ENCODE assay signal across 11 cellular contexts in genomic region chr2:159091381-159091780, GRCh38.
DNase-seq lines count a peak whose midpoint lies in the region; ATAC-seq, FAIRE-seq and TF ChIP-seq lines count a peak whose summit lies in the region.
"Had no signal": no experiment of that assay in that cellular context is flagged by ENCODE, and none has a peak within 500 bp of the region (broad histone marks: within the 10 kb centered on the region; RNA-seq: fewer than 3 reads in every experiment).

No MANE protein-coding gene starts in this region.

- peak overlapping the region; percentile 22 for H3K4me3 Mint-ChIP-seq in activated naive CD4-positive, alpha-beta T cell treated with anti-CD3 and anti-CD28 coated beads, Interleukin-2, amount 10 ng/mL, durations not matched to agents 7 days and 5 days

- ATAC-seq in HG03025 (IDR thresholded peaks at IDR 0.05; ENCODE audit: low FRiP score, unreplicated experiment) = no peak

- TF ChIP-seq CTCF in astrocyte of the cerebellum (IDR thresholded peaks at IDR 0.05; ENCODE audit: low read depth, low read length, missing control alignments) (no peak), kidney (IDR thresholded peaks at IDR 0.05; ENCODE audit: borderline replicate concordance, extremely low read depth, insufficient read depth) (no peak), tibial nerve (IDR thresholded peaks at IDR 0.05) (no peak), ovary (IDR thresholded peaks at IDR 0.05) (no peak)

- no peaks in the 10 kb centered on the region for H3K27me3 Mint-ChIP-seq in activated naive CD4-positive, alpha-beta T cell treated with anti-CD3 and anti-CD28 coated beads, Interleukin-2, amount 10 ng/mL, durations not matched to agents 7 days and 5 days

- H3K9ac ChIP-seq in kidney (ENCODE audit: low read length in 2 of 2) = peak overlapping the region in 1 of 2 donors; percentile 5

- H3K27me3 ChIP-seq in tibial nerve (no peaks in the 10 kb centered on the region), ovary (no peaks in the 10 kb centered on the region)

- H3K9me3 ChIP-seq in kidney (ENCODE audit: control insufficient read depth in 1 of 2, low read length in 2 of 2) (peaks cover 0 to 4% of the 10 kb centered on the region in 2 donors), tibial nerve (peaks cover 0 to 2% (median 0%) of the 10 kb centered on the region in 4 donors), ovary (no peaks in the 10 kb centered on the region)

- peak overlapping the region; percentile 87 for H3K27ac Mint-ChIP-seq in activated naive CD4-positive, alpha-beta T cell treated with anti-CD3 and anti-CD28 coated beads, Interleukin-2, amount 10 ng/mL, durations not matched to agents 7 days and 5 days

- TF ChIP-seq POLR2A in tibial nerve (IDR thresholded peaks at IDR 0.05) = no peak
- TF ChIP-seq POLR2A in ovary (IDR thresholded peaks at IDR 0.05) = no peak

- TF ChIP-seq EP300 in tibial nerve (IDR thresholded peaks at IDR 0.05) = no peak
- TF ChIP-seq EP300 in ovary (IDR thresholded peaks at IDR 0.05) = no peak

- DNase-seq in activated naive CD4-positive, alpha-beta T cell treated with anti-CD3 and anti-CD28 coated beads, Interleukin-2, amount 10 ng/mL, durations not matched to agents 7 days and 5 days = no peak
- DNase-seq in activated naive CD4-positive, alpha-beta T cell (lab: John Stamatoyannopoulos, UW) = no peak
- DNase-seq in astrocyte of the cerebellum (ENCODE audit: low read depth) = peak; percentile 49
- DNase-seq in kidney = no peak
- DNase-seq in tibial nerve (ENCODE audit: low spot score in 2 of 2) = no peak
- no peak for DNase-seq in NCI-H1694 treated with DMSO at 0.1 percent for 48 hours (lab: John Stamatoyannopoulos, UW)
- no peak for DNase-seq in ovary
- DNase-seq: left cardiac atrium, OCI-M1 had no signal

- H3K4me3 ChIP-seq in astrocyte of the cerebellum (ENCODE audit: low read depth, low read length) = no peak overlapping the region
- H3K4me3 ChIP-seq in kidney (ENCODE audit: low read length in 2 of 2) = no peak overlapping the region
- no peak overlapping the region for H3K4me3 ChIP-seq in tibial nerve
- H3K4me3 ChIP-seq in ovary = no peak overlapping the region

- H3K27ac ChIP-seq in kidney (ENCODE audit: low read depth in 2 of 2, low read length in 2 of 2) = peak overlapping the region; percentile 61 to 66
- H3K27ac ChIP-seq in tibial nerve = peak overlapping the region in 3 of 4 donors; percentile 37 to 76 (median 64)
- H3K27ac ChIP-seq in ovary = no peak overlapping the region
- H3K27ac ChIP-seq: HL-60 had no signal

- 2 to 6% methylated on average over 2 of the region's 2 CpGs for WGBS in tibial nerve, 2 donors
- 2 to 11% (median 8%) methylated on average over 2 of the region's 2 CpGs for WGBS in ovary, 3 donors

- in situ Hi-C loops in astrocyte of the cerebellum (cut with HindIII; ENCODE audit: low sequenced_read_pairs) = no loop called here

- peaks cover 7% of the 10 kb centered on the region for H3K9me3 Mint-ChIP-seq in activated naive CD4-positive, alpha-beta T cell treated with anti-CD3 and anti-CD28 coated beads, Interleukin-2, amount 10 ng/mL, durations not matched to agents 7 days and 5 days

- H3K36me3 Mint-ChIP-seq in activated naive CD4-positive, alpha-beta T cell treated with anti-CD3 and anti-CD28 coated beads, Interleukin-2, amount 10 ng/mL, durations not matched to agents 7 days and 5 days = peaks cover 6% of the 10 kb centered on the region

- H3K4me1 Mint-ChIP-seq in activated naive CD4-positive, alpha-beta T cell treated with anti-CD3 and anti-CD28 coated beads, Interleukin-2, amount 10 ng/mL, durations not matched to agents 7 days and 5 days = peaks cover 80% of the 10 kb centered on the region

- H3K36me3 ChIP-seq in kidney (ENCODE audit: control insufficient read depth in 1 of 2, insufficient read depth in 2 of 2, low read length in 2 of 2) = no peaks in the 10 kb centered on the region
- H3K36me3 ChIP-seq in tibial nerve = no peaks in the 10 kb centered on the region
- H3K36me3 ChIP-seq in ovary = no peaks in the 10 kb centered on the region

- no peak for FAIRE-seq in kidney (lab: Jason Lieb, UNC)

- H3K4me1 ChIP-seq in kidney (ENCODE audit: control insufficient read depth in 1 of 2, insufficient read depth in 1 of 2, low read depth in 1 of 2, low read length in 2 of 2) (peaks cover 31 to 42% of the 10 kb centered on the region in 2 donors), tibial nerve (peaks cover 0 to 85% (median 57%) of the 10 kb centered on the region in 4 donors), ovary (ENCODE audit: insufficient read depth) (peaks cover 40% of the 10 kb centered on the region)

- intact Hi-C loops in kidney (cut with DNase I) (no loop called here), ovary (cut with DNase I) (loop anchor here in 1 of 4 donors (10.0 kb wide), 1 partner anchor 117 kb away; no protein-coding TSS in a partner anchor)

- CTCF ChIA-PET in activated naive CD4-positive, alpha-beta T cell treated with anti-CD3 and anti-CD28 coated beads, Interleukin-2, amount 10 ng/mL, durations not matched to agents 7 days and 5 days (lab: Charles Lee) = interaction anchor here (0.6 to 1.6 kb wide), 2 partner anchors 27 to 154 kb away, joined by 3 to 4 read pairs; no protein-coding TSS in a partner anchor

Comparison
In these comparisons a context has a peak if more than half of its experiments do, and no peak if none do; other contexts are left out.
1. H3K27ac ChIP-seq: peak in kidney (2 of 2) and tibial nerve (3 of 4); none in ovary (0 of 2).